14 cellular contexts compared by ENCODE assay signal in the genomic region with DNA sequence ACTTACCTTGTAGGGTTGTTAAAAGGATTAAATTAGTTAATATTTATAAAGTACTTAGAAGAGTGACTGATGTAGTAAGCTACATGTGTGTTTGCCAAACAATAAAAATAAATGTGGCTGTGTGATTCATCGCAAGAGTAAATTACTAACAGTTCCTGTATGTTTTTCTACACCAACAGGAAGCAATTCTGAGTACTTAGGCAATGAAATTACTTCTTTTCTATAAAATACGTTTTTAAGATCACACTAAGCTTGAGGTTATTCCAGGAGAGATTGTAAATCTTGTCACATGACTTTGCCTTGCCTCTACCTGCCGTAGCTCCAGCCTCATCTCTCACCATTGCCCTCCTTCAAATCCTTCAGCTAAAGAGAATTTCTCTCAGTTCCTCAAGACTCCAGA. TPM values are rescaled to one million over a fixed set of nuclear protein-coding genes. Genes with fewer than 3 reads are reported as not detected.
DNase-seq lines count a peak whose midpoint lies in the region; ATAC-seq and TF ChIP-seq lines count a peak whose summit lies in the region.
"Had no signal": no experiment of that assay in that cellular context is flagged by ENCODE, and none has a peak within 500 bp of the region (broad histone marks: within the 10 kb centered on the region; RNA-seq: fewer than 3 reads in every experiment).

No MANE protein-coding gene starts in this region.

- no peaks in the 10 kb centered on the region for H3K27me3 ChIP-seq in upper lobe of left lung
- H3K27me3 ChIP-seq: body of pancreas had no signal

- no peak for ATAC-seq in upper lobe of left lung (ENCODE audit: low FRiP score in 2 of 2)
- no peak for ATAC-seq in GM18505 (IDR thresholded peaks at IDR 0.05; ENCODE audit: unreplicated experiment)
- ATAC-seq: body of pancreas, WTC11 had no signal

- peaks cover 0 to 18% (median 7%) of the 10 kb centered on the region in 4 donors for H3K4me1 ChIP-seq in upper lobe of left lung
- H3K4me1 ChIP-seq: body of pancreas had no signal

- no peak for TF ChIP-seq EP300 in upper lobe of left lung (IDR thresholded peaks at IDR 0.05)

- no peaks in the 10 kb centered on the region for H3K9me3 ChIP-seq in upper lobe of left lung
- H3K9me3 ChIP-seq: body of pancreas had no signal

- H3K27ac ChIP-seq in 22Rv1, result peak overlapping the region; percentile 61
- peak overlapping the region; percentile 65 for H3K27ac ChIP-seq in epithelial cell of prostate
- no peak overlapping the region for H3K27ac ChIP-seq in upper lobe of left lung
- H3K27ac ChIP-seq: body of pancreas had no signal

- TF ChIP-seq CTCF in 22Rv1 (IDR thresholded peaks at IDR 0.05), result no peak
- TF ChIP-seq CTCF in upper lobe of left lung (IDR thresholded peaks at IDR 0.05), result no peak

- 38 to 42% methylated on average over 3 of the region's 3 CpGs for WGBS in upper lobe of left lung, 2 donors

- TF ChIP-seq POLR2A in upper lobe of left lung (IDR thresholded peaks at IDR 0.05) (no peak), GM18505 (IDR thresholded peaks at IDR 0.05; ENCODE audit: borderline replicate concordance, extremely low read depth, insufficient read depth, insufficient read length) (no peak)

- DNase-seq in EH (ENCODE audit: low read depth), result peak; percentile 71
- peak; percentile 18 for DNase-seq in SW480 (ENCODE audit: low spot score)
- peak; percentile 58 for DNase-seq in epithelial cell of prostate (ENCODE audit: low read depth, low spot score)
- no peak for DNase-seq in upper lobe of left lung
- DNase-seq in central memory CD4-positive, alpha-beta T cell, result no peak
- no peak for DNase-seq in COLO829 (ENCODE audit: low spot score)
- DNase-seq: body of pancreas; NCI-H1048; stimulated activated CD8-positive, alpha-beta memory T cell treated with anti-CD3 and anti-CD28 coated beads, Interleukin-4, amount 100 ng/mL, for 48 hours had no signal

- no peak overlapping the region for H3K4me3 ChIP-seq in upper lobe of left lung
- H3K4me3 ChIP-seq: body of pancreas had no signal

- no peaks in the 10 kb centered on the region for H3K36me3 ChIP-seq in upper lobe of left lung

RNA-seq across cellular contexts. Expression of a gene that starts 18.1 kb away (rescaled TPM):
- total RNA-seq in upper lobe of left lung, result 100 to 1,000 TPM; 140 to 194 (median 158) TPM

RNA-seq across cellular contexts. Expression of a gene that starts 23.3 kb away (rescaled TPM):
- total RNA-seq in upper lobe of left lung, result not detected
- total RNA-seq: body of pancreas, H1, mesenteric fat pad, WTC11 had no signal

RNA-seq across cellular contexts. Expression of a gene that starts 39.6 kb away (rescaled TPM):
- total RNA-seq in upper lobe of left lung, result 10 to 100 TPM; 13.6 to 52.7 (median 33.0) TPM

RNA-seq across cellular contexts. Expression of a gene that starts 43.0 kb away (rescaled TPM):
- total RNA-seq in upper lobe of left lung, result 10 to 100 TPM in 5 of 6 donors, 1 to 10 TPM in 1; 9.1 to 34.8 (median 24.3) TPM

Comparison
In these comparisons a context has a peak if more than half of its experiments do, and no peak if none do; other contexts are left out.
1. H3K27ac ChIP-seq: peak in 22Rv1 (single experiment) and epithelial cell of prostate (single experiment); none in upper lobe of left lung (0 of 4).
2. DNase-seq: peak in EH (single experiment), SW480 (single experiment) and epithelial cell of prostate (single experiment); none in upper lobe of left lung (0 of 2), central memory CD4-positive, alpha-beta T cell (single experiment) and COLO829 (single experiment).